ENCODE assay signal across 9 cellular contexts in the genomic region with DNA sequence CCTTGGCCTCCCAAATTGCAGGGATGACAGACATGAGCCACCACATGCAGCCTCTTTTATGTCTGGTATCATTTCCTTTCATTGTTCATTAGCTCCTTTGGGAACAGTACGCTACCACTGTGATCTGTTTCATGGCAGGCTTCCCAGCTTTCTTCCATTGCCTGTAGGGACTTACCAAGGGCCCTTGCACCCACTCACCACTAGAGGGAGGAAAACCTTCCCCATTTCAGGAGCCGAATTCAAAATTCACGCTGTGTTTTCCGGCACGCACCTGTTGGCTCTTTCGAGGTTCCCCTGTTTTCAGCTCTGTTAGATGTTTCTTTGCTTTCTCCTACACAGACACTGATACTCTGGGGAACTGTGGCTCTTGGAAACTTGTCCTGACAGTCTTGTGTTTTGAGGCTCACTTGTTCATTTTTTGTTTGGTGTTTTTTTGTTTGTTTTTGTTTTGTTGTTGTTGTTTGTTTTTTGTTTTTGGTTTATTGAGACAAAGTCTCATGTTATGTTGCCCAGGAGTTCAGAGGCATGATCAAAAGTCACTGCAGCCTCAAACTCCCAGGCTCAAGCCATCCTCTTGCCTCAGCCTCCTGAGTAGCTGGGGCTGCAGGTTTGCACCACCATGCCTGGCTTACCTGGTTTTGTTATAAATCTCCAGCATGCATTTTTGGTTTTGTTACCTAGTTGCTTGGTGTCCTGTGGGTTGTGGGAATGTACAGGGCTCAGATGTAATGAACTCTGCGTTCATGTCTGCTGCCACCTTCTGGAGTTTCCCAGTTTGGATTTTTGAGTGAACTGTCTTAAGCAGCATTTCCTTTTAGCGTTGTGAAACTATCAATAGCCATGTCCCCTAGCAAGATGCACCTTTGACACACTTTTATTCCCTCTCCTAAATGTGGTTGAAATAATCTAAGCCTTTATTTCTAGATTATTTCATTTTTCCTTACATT. TPM values are rescaled to one million over a fixed set of nuclear protein-coding genes. Genes with fewer than 3 reads are reported as not detected.
DNase-seq lines count a peak whose midpoint lies in the region; ATAC-seq and TF ChIP-seq lines count a peak whose summit lies in the region.
"Had no signal": no experiment of that assay in that cellular context is flagged by ENCODE, and none has a peak within 500 bp of the region (broad histone marks: within the 10 kb centered on the region; RNA-seq: fewer than 3 reads in every experiment).

No MANE protein-coding gene starts in this region.

- H3K27ac Mint-ChIP-seq in CD4-positive, alpha-beta memory T cell, result no peak overlapping the region
- H3K27ac Mint-ChIP-seq in activated naive CD8-positive, alpha-beta T cell treated with anti-CD3 and anti-CD28 coated beads for 36 hours, result no peak overlapping the region

- in situ Hi-C loops in HAP-1 (cut with MboI; ENCODE audit: low sequenced_read_pairs), result no loop called here

- 6% methylated on average over 8 of the region's 8 CpGs for WGBS in heart right ventricle, 2 donors

- H3K4me3 Mint-ChIP-seq in CD4-positive, alpha-beta memory T cell, result peak overlapping the region in 2 of 8 donors; percentile 18 to 58
- no peak overlapping the region for H3K4me3 Mint-ChIP-seq in activated naive CD8-positive, alpha-beta T cell treated with anti-CD3 and anti-CD28 coated beads for 36 hours

- no peaks in the 10 kb centered on the region for H3K9me3 Mint-ChIP-seq in CD4-positive, alpha-beta memory T cell
- H3K9me3 Mint-ChIP-seq in activated naive CD8-positive, alpha-beta T cell treated with anti-CD3 and anti-CD28 coated beads for 36 hours, result no peaks in the 10 kb centered on the region

- no peaks in the 10 kb centered on the region for H3K9me3 ChIP-seq in CD4-positive, alpha-beta memory T cell (ENCODE audit: control insufficient read depth in 1 of 2, low read length in 2 of 2)
- H3K9me3 ChIP-seq in HAP-1 (no peaks in the 10 kb centered on the region), heart right ventricle (no peaks in the 10 kb centered on the region)

- H3K27me3 ChIP-seq in CD4-positive, alpha-beta memory T cell (ENCODE audit: insufficient read depth, low read length), result no peaks in the 10 kb centered on the region
- no peaks in the 10 kb centered on the region for H3K27me3 ChIP-seq in HAP-1 (ENCODE audit: low read depth)
- H3K27me3 ChIP-seq in heart right ventricle, result peaks cover 0 to 50% (median 16%) of the 10 kb centered on the region in 7 donors

- no peak overlapping the region for H3K27ac ChIP-seq in CD4-positive, alpha-beta memory T cell (ENCODE audit: low read depth, low read length)
- H3K27ac ChIP-seq in heart right ventricle, result no peak overlapping the region

- CTCF ChIA-PET in CD4-positive, alpha-beta memory T cell (lab: Charles Lee; ENCODE audit: partially characterized antibody), result interaction anchor here (1.6 kb wide), 1 partner anchor 17 kb away, joined by 4 read pairs; no protein-coding TSS in a partner anchor

- intact Hi-C loops in CD4-positive, alpha-beta memory T cell (cut with micrococcal nuclease), result no loop called here
- intact Hi-C loops in heart right ventricle (cut with DNase I), result no loop called here

- peaks cover 18 to 24% of the 10 kb centered on the region in 2 donors for H3K27me3 Mint-ChIP-seq in CD4-positive, alpha-beta memory T cell
- H3K27me3 Mint-ChIP-seq in activated naive CD8-positive, alpha-beta T cell treated with anti-CD3 and anti-CD28 coated beads for 36 hours, result peaks cover 18% of the 10 kb centered on the region

- H3K4me3 ChIP-seq in CD4-positive, alpha-beta memory T cell (ENCODE audit: low read length in 2 of 2), result no peak overlapping the region
- H3K4me3 ChIP-seq in HAP-1, result no peak overlapping the region
- no peak overlapping the region for H3K4me3 ChIP-seq in heart right ventricle

- DNase-seq in CD4-positive, alpha-beta memory T cell, result peak in 4 of 5 donors; percentile 10 to 37 (median 11)
- peak; percentile 52 to 79 for DNase-seq in HAP-1 (ENCODE audit: low spot score in 2 of 2)
- DNase-seq in NCI-H510A treated with DMSO at 0.1 percent for 48 hours (lab: John Stamatoyannopoulos, UW), result peak; percentile 60
- DNase-seq in activated naive CD8-positive, alpha-beta T cell treated with anti-CD3 and anti-CD28 coated beads for 36 hours, result peak; percentile 18
- DNase-seq in heart right ventricle, result peak in 1 of 2 donors; percentile 77
- DNase-seq in pulmonary artery endothelial cell (ENCODE audit: low read depth, low spot score), result peak; percentile 59

- peak; percentile 68 to 87 (median 79) for TF ChIP-seq CTCF in heart right ventricle (IDR thresholded peaks at IDR 0.05)

- H3K36me3 ChIP-seq in CD4-positive, alpha-beta memory T cell (ENCODE audit: insufficient read depth, low read length), result no peaks in the 10 kb centered on the region
- no peaks in the 10 kb centered on the region for H3K36me3 ChIP-seq in HAP-1 (replicated peaks)
- no peaks in the 10 kb centered on the region for H3K36me3 ChIP-seq in heart right ventricle

- H3K36me3 Mint-ChIP-seq in CD4-positive, alpha-beta memory T cell, result no peaks in the 10 kb centered on the region
- no peaks in the 10 kb centered on the region for H3K36me3 Mint-ChIP-seq in activated naive CD8-positive, alpha-beta T cell treated with anti-CD3 and anti-CD28 coated beads for 36 hours

- no peaks in the 10 kb centered on the region for H3K4me1 ChIP-seq in CD4-positive, alpha-beta memory T cell (ENCODE audit: insufficient read depth, low read length)
- H3K4me1 ChIP-seq in HAP-1 (no peaks in the 10 kb centered on the region), heart right ventricle (peaks cover 0 to 6% (median 0%) of the 10 kb centered on the region in 9 donors)

- peak; percentile 62 to 91 (median 88) for ATAC-seq in heart right ventricle
- ATAC-seq in HG02588 (IDR thresholded peaks at IDR 0.05; ENCODE audit: unreplicated experiment), result no peak
- no peak for ATAC-seq in HG02642 (IDR thresholded peaks at IDR 0.05; ENCODE audit: poor library complexity, unreplicated experiment)

- H3K4me1 Mint-ChIP-seq in CD4-positive, alpha-beta memory T cell, result peaks cover 6 to 13% (median 7%) of the 10 kb centered on the region in 4 donors
- no peaks in the 10 kb centered on the region for H3K4me1 Mint-ChIP-seq in activated naive CD8-positive, alpha-beta T cell treated with anti-CD3 and anti-CD28 coated beads for 36 hours

- POLR2A ChIA-PET in CD4-positive, alpha-beta memory T cell (lab: Charles Lee; ENCODE audit: partially characterized antibody), result no interaction called here

RNA-seq across cellular contexts. Expression of gene KRTAP5-11, which starts 2.3 kb away (rescaled TPM):
- total RNA-seq in CD4-positive, alpha-beta memory T cell, result not detected
- polyA plus RNA-seq in CD4-positive, alpha-beta memory T cell, result not detected
- not detected for total RNA-seq in activated naive CD8-positive, alpha-beta T cell treated with anti-CD3 and anti-CD28 coated beads for 36 hours
- total RNA-seq in heart right ventricle, result not detected
- not detected for polyA plus RNA-seq in heart right ventricle
- total RNA-seq in pulmonary artery endothelial cell, result not detected in 2 replicates
- total RNA-seq: skeletal muscle tissue had no signal

RNA-seq across cellular contexts. Expression of gene KRTAP5-10, which starts 15.0 kb away (rescaled TPM):
- total RNA-seq in CD4-positive, alpha-beta memory T cell, result not detected
- not detected for polyA plus RNA-seq in CD4-positive, alpha-beta memory T cell
- total RNA-seq in activated naive CD8-positive, alpha-beta T cell treated with anti-CD3 and anti-CD28 coated beads for 36 hours, result not detected
- not detected for total RNA-seq in heart right ventricle
- not detected for polyA plus RNA-seq in heart right ventricle
- total RNA-seq in pulmonary artery endothelial cell, result not detected in 2 replicates
- total RNA-seq: skeletal muscle tissue had no signal

RNA-seq across cellular contexts. Expression of gene KRTAP5-9, which starts 32.1 kb away (rescaled TPM):
- total RNA-seq in CD4-positive, alpha-beta memory T cell, result not detected
- not detected for polyA plus RNA-seq in CD4-positive, alpha-beta memory T cell
- total RNA-seq in activated naive CD8-positive, alpha-beta T cell treated with anti-CD3 and anti-CD28 coated beads for 36 hours, result not detected
- total RNA-seq in heart right ventricle (not detected), pulmonary artery endothelial cell (not detected in 2 replicates)
- not detected for polyA plus RNA-seq in heart right ventricle
- total RNA-seq: skeletal muscle tissue had no signal

RNA-seq across cellular contexts. Expression of gene KRTAP5-8, which starts 42.5 kb away (rescaled TPM):
- not detected for total RNA-seq in CD4-positive, alpha-beta memory T cell
- not detected for polyA plus RNA-seq in CD4-positive, alpha-beta memory T cell
- total RNA-seq in activated naive CD8-positive, alpha-beta T cell treated with anti-CD3 and anti-CD28 coated beads for 36 hours, result not detected
- total RNA-seq in heart right ventricle (not detected), pulmonary artery endothelial cell (not detected in 2 replicates)
- polyA plus RNA-seq in heart right ventricle, result not detected
- total RNA-seq: skeletal muscle tissue had no signal

RNA-seq across cellular contexts. Expression of gene KRTAP5-7, which starts 53.3 kb away (rescaled TPM):
- not detected for total RNA-seq in CD4-positive, alpha-beta memory T cell
- not detected for polyA plus RNA-seq in CD4-positive, alpha-beta memory T cell
- total RNA-seq in activated naive CD8-positive, alpha-beta T cell treated with anti-CD3 and anti-CD28 coated beads for 36 hours, result not detected
- total RNA-seq in heart right ventricle (under 1 TPM in 1 of 10 donors, not detected in 9; 0.20 TPM), pulmonary artery endothelial cell (not detected in 2 replicates)
- polyA plus RNA-seq in heart right ventricle, result under 1 TPM in 1 of 2 donors, not detected in 1; 0.01 TPM
- total RNA-seq: skeletal muscle tissue had no signal

Comparison
In these comparisons a context has a peak if more than half of its experiments do, and no peak if none do; other contexts are left out.
1. ATAC-seq: peak in heart right ventricle (8 of 8); none in HG02588 (single experiment) and HG02642 (single experiment).